13 cellular contexts compared by ENCODE assay signal in genomic region chr1:45554198-45554597, GRCh38. TPM values are rescaled to one million over a fixed set of nuclear protein-coding genes. Genes with fewer than 3 reads are reported as not detected.
DNase-seq lines count a peak whose midpoint lies in the region; ATAC-seq and TF ChIP-seq lines count a peak whose summit lies in the region.
"Had no signal": no experiment of that assay in that cellular context is flagged by ENCODE, and none has a peak within 500 bp of the region (broad histone marks: within the 10 kb centered on the region; RNA-seq: fewer than 3 reads in every experiment).

No MANE protein-coding gene starts in this region.

- H3K27me3 ChIP-seq in BLaER1: no peaks in the 10 kb centered on the region

- H3K36me3 ChIP-seq in BLaER1: peaks cover 74% of the 10 kb centered on the region

- H3K9me3 ChIP-seq in BLaER1: no peaks in the 10 kb centered on the region

- peaks cover 20% of the 10 kb centered on the region for H3K36me3 Mint-ChIP-seq in effector memory CD8-positive, alpha-beta T cell (ENCODE audit: insufficient read depth)

- DNase-seq in RWPE1 (ENCODE audit: low spot score): no peak
- DNase-seq in left lobe of liver (ENCODE audit: low spot score): peak; percentile 52
- peak; percentile 29 for DNase-seq in posterior vena cava (ENCODE audit: low spot score)
- DNase-seq in effector memory CD8-positive, alpha-beta T cell: no peak
- DNase-seq: CD4-positive, CD25-positive, alpha-beta regulatory T cell; DMS79; GOT3; H9 had no signal

- 0 out of 2 replicates have a peak overlapping the region, but pooled peaks have one; percentile 29 for H3K9ac ChIP-seq in BLaER1

- H3K27ac ChIP-seq in BLaER1 (no peak overlapping the region), RWPE1 (peak overlapping the region; percentile 31; the same call in 1 of the 2 replicates)

- H4K20me1 ChIP-seq in BLaER1: peaks cover 79% of the 10 kb centered on the region

- POLR2A ChIA-PET in RWPE1 (lab: Yijun Ruan, JAX; ENCODE audit: low non-redundant PET): no interaction called here

- ATAC-seq in left lobe of liver (peak; percentile 18), GM18520 (IDR thresholded peaks at IDR 0.05; ENCODE audit: unreplicated experiment) (no peak), GM21825 (IDR thresholded peaks at IDR 0.05; ENCODE audit: unreplicated experiment) (no peak), HG02588 (IDR thresholded peaks at IDR 0.05; ENCODE audit: unreplicated experiment) (no peak)
- ATAC-seq in effector memory CD8-positive, alpha-beta T cell (replicated peaks): no peak
- ATAC-seq: GM12878 had no signal

- CTCF ChIA-PET in RWPE1 (lab: Yijun Ruan, JAX): interaction anchor here (0.7 kb wide), 1 partner anchor 420 kb away, joined by 5 read pairs; no protein-coding TSS in a partner anchor

- intact Hi-C loops in posterior vena cava (cut with DNase I): no loop called here

- H3K4me1 ChIP-seq in BLaER1: peaks cover 85% of the 10 kb centered on the region

- H3K9me3 Mint-ChIP-seq in effector memory CD8-positive, alpha-beta T cell: no peaks in the 10 kb centered on the region
- H3K9me3 Mint-ChIP-seq: H9 had no signal

- H3K4me3 ChIP-seq in BLaER1: no peak overlapping the region
- H3K4me3 ChIP-seq: GM12878 had no signal

- no peaks in the 10 kb centered on the region for H3K27me3 Mint-ChIP-seq in effector memory CD8-positive, alpha-beta T cell
- H3K27me3 Mint-ChIP-seq: CD4-positive, CD25-positive, alpha-beta regulatory T cell had no signal

- peak overlapping the region; percentile 96 for H3K4me2 ChIP-seq in BLaER1

- no peak for TF ChIP-seq CTCF in RWPE1 (conservative IDR thresholded peaks at IDR 0.05; ENCODE audit: low read depth)

- H3K4me1 Mint-ChIP-seq in effector memory CD8-positive, alpha-beta T cell (ENCODE audit: low read depth in 2 of 2): peaks cover 13 to 21% of the 10 kb centered on the region in 2 donors

- H3K4me3 Mint-ChIP-seq in effector memory CD8-positive, alpha-beta T cell: no peak overlapping the region
- H3K4me3 Mint-ChIP-seq: CD4-positive, CD25-positive, alpha-beta regulatory T cell had no signal

- no peak overlapping the region for H3K27ac Mint-ChIP-seq in effector memory CD8-positive, alpha-beta T cell
- H3K27ac Mint-ChIP-seq: CD4-positive, CD25-positive, alpha-beta regulatory T cell had no signal

RNA-seq across cellular contexts. Expression of gene AKR1A1, which starts 3.6 kb away (rescaled TPM):
- 310 TPM for total RNA-seq in left lobe of liver
- 100 to 1,000 TPM in 1 of 2 donors, 10 to 100 TPM in 1; 97.2 to 119 TPM for total RNA-seq in posterior vena cava

RNA-seq across cellular contexts. Expression of gene NASP, which starts 29.6 kb away (rescaled TPM):
- 28.2 TPM for total RNA-seq in left lobe of liver
- 10 to 100 TPM; 36.7 to 45.5 TPM for total RNA-seq in posterior vena cava

RNA-seq across cellular contexts. Expression of gene PRDX1, which starts 32.5 kb away (rescaled TPM):
- total RNA-seq in left lobe of liver (320 TPM), posterior vena cava (100 to 1,000 TPM; 255 to 329 TPM)

RNA-seq across cellular contexts. Expression of gene MMACHC, which starts 54.1 kb away (rescaled TPM):
- total RNA-seq in left lobe of liver: 32.3 TPM
- total RNA-seq in posterior vena cava: 1 to 10 TPM; 2.8 to 3.9 TPM

RNA-seq across cellular contexts. Expression of gene CCDC163, which starts 54.3 kb away (rescaled TPM):
- total RNA-seq in left lobe of liver (2.1 TPM), posterior vena cava (1 to 10 TPM; 2.5 to 2.9 TPM)

Comparison
In these comparisons a context has a peak if more than half of its experiments do, and no peak if none do; other contexts are left out.
1. DNase-seq: peak in left lobe of liver (single experiment) and posterior vena cava (single experiment); none in RWPE1 (single experiment) and effector memory CD8-positive, alpha-beta T cell (0 of 3).